ENCODE assay signal across 16 cellular contexts in genomic region chr5:154345255-154345952, GRCh38.
A peak's percentile ranks its signal among the peaks of the same experiment; 100 is the strongest.
DNase-seq lines count a peak whose midpoint lies in the region; ATAC-seq and TF ChIP-seq lines count a peak whose summit lies in the region.
"Had no signal": no experiment of that assay in that cellular context is flagged by ENCODE, and none has a peak within 500 bp of the region (broad histone marks: within the 10 kb centered on the region; RNA-seq: fewer than 3 reads in every experiment).

No MANE protein-coding gene starts in this region.

- no peak overlapping the region for H3K27ac ChIP-seq in brain microvascular endothelial cell
- H3K27ac ChIP-seq: 22Rv1, foreskin keratinocyte, HL-60 had no signal

- no peak overlapping the region for H3K4me3 Mint-ChIP-seq in activated CD4-positive, alpha-beta T cell treated with anti-CD3 and anti-CD28 coated beads for 36 hours
- H3K4me3 Mint-ChIP-seq in activated CD4-positive, alpha-beta T cell treated with anti-CD3 and anti-CD28 coated beads, Interleukin-2, amount 10 ng/mL, durations not matched to agents 7 days and 5 days, result no peak overlapping the region
- no peak overlapping the region for H3K4me3 Mint-ChIP-seq in activated T-cell treated with anti-CD3 and anti-CD28 coated beads, Interleukin-2, amount 50 U/mL, for 24 hours

- no peaks in the 10 kb centered on the region for H3K36me3 ChIP-seq in brain microvascular endothelial cell (replicated peaks)

- H3K4me1 Mint-ChIP-seq in activated CD4-positive, alpha-beta T cell treated with anti-CD3 and anti-CD28 coated beads for 36 hours, result peaks cover 3% of the 10 kb centered on the region
- H3K4me1 Mint-ChIP-seq in activated CD4-positive, alpha-beta T cell treated with anti-CD3 and anti-CD28 coated beads, Interleukin-2, amount 10 ng/mL, durations not matched to agents 7 days and 5 days, result no peaks in the 10 kb centered on the region
- peaks cover 5% of the 10 kb centered on the region for H3K4me1 Mint-ChIP-seq in activated T-cell treated with anti-CD3 and anti-CD28 coated beads, Interleukin-2, amount 50 U/mL, for 24 hours (ENCODE audit: low read depth)

- H3K9me3 Mint-ChIP-seq in activated CD4-positive, alpha-beta T cell treated with anti-CD3 and anti-CD28 coated beads for 36 hours (ENCODE audit: low read depth), result no peaks in the 10 kb centered on the region
- no peaks in the 10 kb centered on the region for H3K9me3 Mint-ChIP-seq in activated CD4-positive, alpha-beta T cell treated with anti-CD3 and anti-CD28 coated beads, Interleukin-2, amount 10 ng/mL, durations not matched to agents 7 days and 5 days
- no peaks in the 10 kb centered on the region for H3K9me3 Mint-ChIP-seq in activated T-cell treated with anti-CD3 and anti-CD28 coated beads, Interleukin-2, amount 50 U/mL, for 24 hours

- peak; percentile 30 for ATAC-seq in activated CD4-positive, alpha-beta T cell treated with anti-CD3 and anti-CD28 coated beads for 36 hours
- peak; percentile 70 for ATAC-seq in GM21825 (IDR thresholded peaks at IDR 0.05; ENCODE audit: unreplicated experiment)
- ATAC-seq in HG03108 (IDR thresholded peaks at IDR 0.05; ENCODE audit: unreplicated experiment), result peak; percentile 75
- ATAC-seq: foreskin keratinocyte had no signal

- CTCF ChIA-PET in activated CD4-positive, alpha-beta T cell treated with anti-CD3 and anti-CD28 coated beads for 36 hours (lab: Charles Lee), result no interaction called here
- CTCF ChIA-PET in activated CD4-positive, alpha-beta T cell treated with anti-CD3 and anti-CD28 coated beads, Interleukin-2, amount 10 ng/mL, durations not matched to agents 7 days and 5 days (lab: Charles Lee), result interaction anchor here (1.3 kb wide), 1 partner anchor 11 kb away, joined by 3 read pairs; no protein-coding TSS in a partner anchor

- in situ Hi-C loops in brain microvascular endothelial cell (cut with HindIII; ENCODE audit: low pct_ligation_motif_present, low sequenced_read_pairs), result no loop called here

- no peak overlapping the region for H3K4me3 ChIP-seq in brain microvascular endothelial cell (ENCODE audit: low read depth, low read length)

- no peak for TF ChIP-seq CTCF in brain microvascular endothelial cell (IDR thresholded peaks at IDR 0.05; ENCODE audit: low read depth, low read length, missing control alignments)

- intact Hi-C loops in activated CD4-positive, alpha-beta T cell treated with anti-CD3 and anti-CD28 coated beads for 36 hours (cut with DNase I, micrococcal nuclease), result no loop called here

- peak overlapping the region; percentile 13 for H3K27ac Mint-ChIP-seq in activated CD4-positive, alpha-beta T cell treated with anti-CD3 and anti-CD28 coated beads for 36 hours
- no peak overlapping the region for H3K27ac Mint-ChIP-seq in activated CD4-positive, alpha-beta T cell treated with anti-CD3 and anti-CD28 coated beads, Interleukin-2, amount 10 ng/mL, durations not matched to agents 7 days and 5 days
- no peak overlapping the region for H3K27ac Mint-ChIP-seq in activated T-cell treated with anti-CD3 and anti-CD28 coated beads, Interleukin-2, amount 50 U/mL, for 24 hours

- H3K27me3 ChIP-seq in brain microvascular endothelial cell (replicated peaks), result no peaks in the 10 kb centered on the region
- H3K27me3 ChIP-seq: foreskin keratinocyte had no signal

- H3K27me3 Mint-ChIP-seq in activated CD4-positive, alpha-beta T cell treated with anti-CD3 and anti-CD28 coated beads for 36 hours, result no peaks in the 10 kb centered on the region
- no peaks in the 10 kb centered on the region for H3K27me3 Mint-ChIP-seq in activated CD4-positive, alpha-beta T cell treated with anti-CD3 and anti-CD28 coated beads, Interleukin-2, amount 10 ng/mL, durations not matched to agents 7 days and 5 days
- no peaks in the 10 kb centered on the region for H3K27me3 Mint-ChIP-seq in activated T-cell treated with anti-CD3 and anti-CD28 coated beads, Interleukin-2, amount 50 U/mL, for 24 hours

- DNase-seq in activated CD4-positive, alpha-beta T cell treated with anti-CD3 and anti-CD28 coated beads for 36 hours, result no peak
- DNase-seq in activated CD4-positive, alpha-beta T cell treated with anti-CD3 and anti-CD28 coated beads, Interleukin-2, amount 10 ng/mL, durations not matched to agents 7 days and 5 days, result no peak
- DNase-seq in activated T-cell treated with anti-CD3 and anti-CD28 coated beads, Interleukin-2, amount 50 U/mL, for 24 hours, result no peak
- no peak for DNase-seq in activated CD8-positive, alpha-beta memory T cell treated with anti-CD3 and anti-CD28 coated beads, Interleukin-2, amount 50 U/mL, for 4 hours
- DNase-seq in brain microvascular endothelial cell (no peak), amniotic stem cell (lab: John Stamatoyannopoulos, UW) (no peak)
- DNase-seq: amygdala, Calu3, foreskin keratinocyte, NCI-H510A, RPMI8226, substantia nigra had no signal

- H3K36me3 Mint-ChIP-seq in activated CD4-positive, alpha-beta T cell treated with anti-CD3 and anti-CD28 coated beads for 36 hours (ENCODE audit: low read depth), result no peaks in the 10 kb centered on the region
- peaks cover 4% of the 10 kb centered on the region for H3K36me3 Mint-ChIP-seq in activated CD4-positive, alpha-beta T cell treated with anti-CD3 and anti-CD28 coated beads, Interleukin-2, amount 10 ng/mL, durations not matched to agents 7 days and 5 days (ENCODE audit: low read depth)
- H3K36me3 Mint-ChIP-seq in activated T-cell treated with anti-CD3 and anti-CD28 coated beads, Interleukin-2, amount 50 U/mL, for 24 hours (ENCODE audit: low read depth), result peaks cover 20% of the 10 kb centered on the region

- POLR2A ChIA-PET in activated CD4-positive, alpha-beta T cell treated with anti-CD3 and anti-CD28 coated beads for 36 hours (lab: Charles Lee), result no interaction called here
- POLR2A ChIA-PET in activated CD4-positive, alpha-beta T cell treated with anti-CD3 and anti-CD28 coated beads, Interleukin-2, amount 10 ng/mL, durations not matched to agents 7 days and 5 days (lab: Charles Lee), result interaction anchor here (0.6 kb wide), 1 partner anchor 18 kb away, joined by 4 read pairs; no protein-coding TSS in a partner anchor
